22 cellular contexts compared by ENCODE assay signal in genomic region chr20:57170343-57170742, GRCh38.
DNase-seq lines count a peak whose midpoint lies in the region; ATAC-seq and TF ChIP-seq lines count a peak whose summit lies in the region.
"Had no signal": no experiment of that assay in that cellular context is flagged by ENCODE, and none has a peak within 500 bp of the region (broad histone marks: within the 10 kb centered on the region; RNA-seq: fewer than 3 reads in every experiment).

No MANE protein-coding gene starts in this region.

- H3K27me3 Mint-ChIP-seq in Caco-2 (ENCODE audit: insufficient read depth, unreplicated experiment) (no peaks in the 10 kb centered on the region), neural progenitor cell (ENCODE audit: insufficient read depth, low read depth) (peaks cover 9% of the 10 kb centered on the region)

- H3K27me3 ChIP-seq in Caco-2 (replicated peaks; ENCODE audit: control insufficient read depth, insufficient read depth, low read length) (no peaks in the 10 kb centered on the region), MM.1S (replicated peaks; ENCODE audit: insufficient read depth, low read length) (no peaks in the 10 kb centered on the region; the same call in 1 of the 2 replicates), foreskin keratinocyte (peaks cover 5% of the 10 kb centered on the region), neural progenitor cell (no peaks in the 10 kb centered on the region), ascending aorta (no peaks in the 10 kb centered on the region)
- H3K27me3 ChIP-seq: SJSA1 had no signal

- no peaks in the 10 kb centered on the region for H3K9me3 Mint-ChIP-seq in Caco-2 (ENCODE audit: unreplicated experiment)
- H3K9me3 Mint-ChIP-seq in neural progenitor cell, result no peaks in the 10 kb centered on the region

- CTCF ChIA-PET in Caco-2 (lab: Charles Lee), result no interaction called here

- H3K27ac ChIP-seq in MM.1S (ENCODE audit: low read length), result no peak overlapping the region
- H3K27ac ChIP-seq in foreskin keratinocyte, result no peak overlapping the region
- H3K27ac ChIP-seq in neural progenitor cell, result no peak overlapping the region
- no peak overlapping the region for H3K27ac ChIP-seq in ascending aorta
- H3K27ac ChIP-seq: HL-60, PC-9, SJSA1 had no signal

- H3K4me1 Mint-ChIP-seq in Caco-2 (ENCODE audit: low read depth, unreplicated experiment), result peaks cover 17% of the 10 kb centered on the region
- H3K4me1 Mint-ChIP-seq in neural progenitor cell, result peaks cover 10% of the 10 kb centered on the region

- intact Hi-C loops in Caco-2 (cut with micrococcal nuclease; ENCODE audit: unreplicated experiment) (no loop called here), ascending aorta (cut with DNase I) (no loop called here)

- peak; percentile 43 for ATAC-seq in foreskin keratinocyte
- ATAC-seq in left lobe of liver, result no peak
- ATAC-seq: GM12878 had no signal

- no peaks in the 10 kb centered on the region for H3K9me2 ChIP-seq in MM.1S (replicated peaks; ENCODE audit: insufficient read depth, low read length)

- H3K4me3 ChIP-seq in Caco-2 (ENCODE audit: low read depth, low read length) (no peak overlapping the region), MM.1S (ENCODE audit: low read length) (no peak overlapping the region), neural progenitor cell (no peak overlapping the region), ascending aorta (no peak overlapping the region)
- H3K4me3 ChIP-seq: GM12878, HAP-1, PC-9, SJSA1 had no signal

- H3K27ac Mint-ChIP-seq in Caco-2 (ENCODE audit: unreplicated experiment) (no peak overlapping the region), neural progenitor cell (peak overlapping the region; percentile 11)

- H3K79me2 ChIP-seq in MM.1S (ENCODE audit: low read length), result no peaks in the 10 kb centered on the region
- H3K79me2 ChIP-seq in neural progenitor cell (ENCODE audit: low read depth), result no peaks in the 10 kb centered on the region

- TF ChIP-seq CTCF in Caco-2 (IDR thresholded peaks at IDR 0.05; ENCODE audit: insufficient read depth in 1 of 2, low read depth in 1 of 2, low read length in 1 of 2, severe bottlenecking in 1 of 2, unreplicated experiment in 1 of 2) (no peak), MM.1S (IDR thresholded peaks at IDR 0.05; ENCODE audit: low read length) (no peak), foreskin keratinocyte (conservative IDR thresholded peaks at IDR 0.05) (no peak), neural progenitor cell (IDR thresholded peaks at IDR 0.05) (no peak), ascending aorta (IDR thresholded peaks at IDR 0.05) (no peak)

- 0 out of 2 replicates have a peak overlapping the region, but pooled peaks have one; percentile 4 for H2AFZ ChIP-seq in MM.1S (ENCODE audit: low read length)
- H2AFZ ChIP-seq in neural progenitor cell (replicated peaks), result no peak overlapping the region
- H2AFZ ChIP-seq: PC-9 had no signal

- DNase-seq in Caco-2, result no peak
- DNase-seq in MM.1S, result no peak
- no peak for DNase-seq in foreskin keratinocyte
- DNase-seq in neural progenitor cell (ENCODE audit: low spot score), result no peak
- no peak for DNase-seq in SKM-1 (lab: John Stamatoyannopoulos, UW; ENCODE audit: unreplicated experiment)
- DNase-seq in ascending aorta (ENCODE audit: low spot score in 2 of 2), result no peak
- DNase-seq in left lobe of liver (ENCODE audit: low spot score), result no peak
- DNase-seq in NCI-H82 treated with DMSO at 0.1 percent for 48 hours (lab: John Stamatoyannopoulos, UW; ENCODE audit: unreplicated experiment), result no peak
- DNase-seq: GOT3, Karpas-422, NCI-H1105 treated with DMSO at 0.1 percent for 48 hours, NCI-H146, NCI-H1930, NCI-H2107, NCI-H524, NCI-H82, PC-9, Right ventricle myocardium superior had no signal

- BruUV-seq in Caco-2 (replicated peaks; lab: Mats Ljungman, UMichigan), result TSS peak; percentile 76

- H3F3A ChIP-seq in MM.1S (ENCODE audit: insufficient read depth, low read length), result no peaks in the 10 kb centered on the region
- peaks cover 5% of the 10 kb centered on the region for H3F3A ChIP-seq in neural progenitor cell (ENCODE audit: low read depth)

- POLR2A ChIA-PET in Caco-2 (lab: Charles Lee), result no interaction called here

- H3K4me1 ChIP-seq in Caco-2 (peaks cover 15% of the 10 kb centered on the region), MM.1S (ENCODE audit: low read length) (no peaks in the 10 kb centered on the region), foreskin keratinocyte (no peaks in the 10 kb centered on the region), neural progenitor cell (peaks cover 8% of the 10 kb centered on the region), ascending aorta (no peaks in the 10 kb centered on the region)
- H3K4me1 ChIP-seq: HAP-1 had no signal

- H3K4me3 Mint-ChIP-seq in Caco-2 (ENCODE audit: unreplicated experiment), result no peak overlapping the region
- no peak overlapping the region for H3K4me3 Mint-ChIP-seq in neural progenitor cell

- H4K20me1 ChIP-seq in MM.1S (ENCODE audit: insufficient read depth, low read length) (no peaks in the 10 kb centered on the region), neural progenitor cell (ENCODE audit: low read depth) (no peaks in the 10 kb centered on the region)

- H3K36me3 ChIP-seq in Caco-2 (ENCODE audit: control insufficient read depth, insufficient read depth, low read length) (no peaks in the 10 kb centered on the region), MM.1S (replicated peaks; ENCODE audit: insufficient read depth, low read length) (no peaks in the 10 kb centered on the region), neural progenitor cell (no peaks in the 10 kb centered on the region), ascending aorta (no peaks in the 10 kb centered on the region)
- H3K36me3 ChIP-seq: HAP-1, SJSA1 had no signal

- H3K36me3 Mint-ChIP-seq in Caco-2 (ENCODE audit: insufficient read depth, unreplicated experiment) (peaks cover 100% of the 10 kb centered on the region), neural progenitor cell (peaks cover 52% of the 10 kb centered on the region)

- H3K4me2 ChIP-seq in MM.1S (ENCODE audit: low read depth, low read length) (no peak overlapping the region), neural progenitor cell (no peak overlapping the region)
- H3K4me2 ChIP-seq: PC-9 had no signal

- H3K9me3 ChIP-seq in Caco-2 (no peaks in the 10 kb centered on the region), MM.1S (replicated peaks; ENCODE audit: insufficient read depth, low read length) (no peaks in the 10 kb centered on the region), neural progenitor cell (ENCODE audit: low read depth) (no peaks in the 10 kb centered on the region), ascending aorta (no peaks in the 10 kb centered on the region)
- H3K9me3 ChIP-seq: HAP-1, SJSA1 had no signal

- no peak overlapping the region for H3K9ac ChIP-seq in MM.1S (ENCODE audit: low read length)
- no peak overlapping the region for H3K9ac ChIP-seq in neural progenitor cell
